In genomic region chr20:47992021-47992467, GRCh38 we compare ENCODE assay signal across 1 cellular context.
TF ChIP-seq lines count a peak whose summit lies in the region.

No MANE protein-coding gene starts in this region.

TF ChIP-seq in WTC11, 78 proteins besides CTCF, POLR2A, EP300 and RAD21 (continued from another document):
- TF ChIP-seq ZNF281 (CRISPR knock-in tag; IDR thresholded peaks at IDR 0.05) (no peak), ESRRA (CRISPR knock-in tag; IDR thresholded peaks at IDR 0.05; ENCODE audit: borderline replicate concordance) (no peak), ZBTB21 (CRISPR knock-in tag; IDR thresholded peaks at IDR 0.05; ENCODE audit: borderline replicate concordance) (no peak), STAT6 (CRISPR knock-in tag; conservative IDR thresholded peaks at IDR 0.05; ENCODE audit: low read depth) (no peak), ZNF219 (CRISPR knock-in tag; IDR thresholded peaks at IDR 0.05; ENCODE audit: borderline replicate concordance) (no peak), NR3C1 (CRISPR knock-in tag; conservative IDR thresholded peaks at IDR 0.05; ENCODE audit: low read depth) (no peak), NFE2L1 (CRISPR knock-in tag; IDR thresholded peaks at IDR 0.05) (no peak), EMX1 (CRISPR knock-in tag; IDR thresholded peaks at IDR 0.05) (no peak), ZNF423 (CRISPR knock-in tag; IDR thresholded peaks at IDR 0.05) (no peak), IRF1 (CRISPR knock-in tag; IDR thresholded peaks at IDR 0.05) (no peak), ZBTB43 (CRISPR knock-in tag; IDR thresholded peaks at IDR 0.05) (no peak), NFYB (CRISPR knock-in tag; conservative IDR thresholded peaks at IDR 0.05; ENCODE audit: low read depth) (no peak), ZNF416 (CRISPR knock-in tag; IDR thresholded peaks at IDR 0.05) (no peak)
